ENCODE assay signal across 13 cellular contexts in genomic region chr1:230090194-230090711, GRCh38. TPM values are rescaled to one million over a fixed set of nuclear protein-coding genes. Genes with fewer than 3 reads are reported as not detected.
A peak's percentile ranks its signal among the peaks of the same experiment; 100 is the strongest.
DNase-seq lines count a peak whose midpoint lies in the region; ATAC-seq, FAIRE-seq and TF ChIP-seq lines count a peak whose summit lies in the region.
"Had no signal": no experiment of that assay in that cellular context is flagged by ENCODE, and none has a peak within 500 bp of the region (broad histone marks: within the 10 kb centered on the region; RNA-seq: fewer than 3 reads in every experiment).

No MANE protein-coding gene starts in this region.

- peak overlapping the region; percentile 58 to 95 for H3K27ac ChIP-seq in ascending aorta
- H3K27ac ChIP-seq in tibial artery, result peak overlapping the region; percentile 59 to 60

- intact Hi-C loops in ascending aorta (cut with DNase I), result no loop called here
- intact Hi-C loops in tibial artery (cut with DNase I; ENCODE audit: low total_unique reads), result loop anchor here (5.0 kb wide), 1 partner anchor 122 kb away; no protein-coding TSS in a partner anchor

- no peaks in the 10 kb centered on the region for H3K27me3 ChIP-seq in ascending aorta
- no peaks in the 10 kb centered on the region for H3K27me3 ChIP-seq in tibial artery

- H3K36me3 ChIP-seq in ascending aorta (peaks cover 0 to 4% of the 10 kb centered on the region in 2 donors), tibial artery (no peaks in the 10 kb centered on the region)

- H3K4me3 ChIP-seq in ascending aorta (peak overlapping the region in 1 of 2 donors; percentile 9), tibial artery (no peak overlapping the region)

- H3K9me3 ChIP-seq in ascending aorta (no peaks in the 10 kb centered on the region), tibial artery (no peaks in the 10 kb centered on the region)

- H3K4me1 ChIP-seq in ascending aorta (peaks cover 18 to 57% of the 10 kb centered on the region in 2 donors), tibial artery (peaks cover 0 to 65% (median 35%) of the 10 kb centered on the region in 4 donors)

- TF ChIP-seq CTCF in ascending aorta (IDR thresholded peaks at IDR 0.05) (no peak), tibial artery (IDR thresholded peaks at IDR 0.05) (no peak)

- peak; percentile 65 for DNase-seq in HTR-8/SVneo (ENCODE audit: insufficient read length, low spot score)
- no peak for DNase-seq in ascending aorta (ENCODE audit: low spot score in 2 of 2)
- peak; percentile 93 for DNase-seq in iris pigment epithelial cell (ENCODE audit: low read depth)
- DNase-seq in tibial artery, result no peak
- DNase-seq in NOMO-1 treated with DMSO at 0.1 percent for 48 hours (lab: John Stamatoyannopoulos, UW; ENCODE audit: unreplicated experiment), result no peak
- DNase-seq: activated CD4-positive, alpha-beta T cell treated with anti-CD3 and anti-CD28 coated beads for 4 hours; cortex of kidney; mammary epithelial cell; MV-4-11; NCI-H446; stimulated activated CD4-positive, alpha-beta T cell treated with anti-CD3 and anti-CD28 coated beads, Interleukin-4, amount 100 ng/mL, for 24 hours had no signal

- ATAC-seq in HG03280 (IDR thresholded peaks at IDR 0.05; ENCODE audit: unreplicated experiment) (no peak), HG02973 (IDR thresholded peaks at IDR 0.05; ENCODE audit: unreplicated experiment) (no peak)

- FAIRE-seq in HTR-8/SVneo (lab: Jason Lieb, UNC), result no peak

RNA-seq across cellular contexts. Expression of gene GALNT2, which starts 23.2 kb away (rescaled TPM):
- total RNA-seq in ascending aorta, result 129 TPM

Comparison
In these comparisons a context has a peak if more than half of its experiments do, and no peak if none do; other contexts are left out.
1. DNase-seq: peak in HTR-8/SVneo (single experiment) and iris pigment epithelial cell (single experiment); none in ascending aorta (0 of 2), tibial artery (0 of 2) and NOMO-1 treated with DMSO at 0.1 percent for 48 hours (single experiment).